Comparison of ENCODE assay signal across 13 cellular contexts in genomic region chr10:11149499-11149898, GRCh38.
DNase-seq lines count a peak whose midpoint lies in the region; ATAC-seq and TF ChIP-seq lines count a peak whose summit lies in the region.
"Had no signal": no experiment of that assay in that cellular context is flagged by ENCODE, and none has a peak within 500 bp of the region (broad histone marks: within the 10 kb centered on the region; RNA-seq: fewer than 3 reads in every experiment).

No MANE protein-coding gene starts in this region.

- no peaks in the 10 kb centered on the region for H3F3A ChIP-seq in GM23248 (ENCODE audit: insufficient read depth)

- in situ Hi-C loops in GM23248 (cut with MboI) = no loop called here
- in situ Hi-C loops in GM13976 (cut with MboI; ENCODE audit: low sequenced_read_pairs, unreplicated experiment) = no loop called here

- H3K36me3 ChIP-seq in GM23248 (ENCODE audit: low read depth) = no peaks in the 10 kb centered on the region
- H3K36me3 ChIP-seq: adrenal gland had no signal

- WGBS in GM23248 (ENCODE audit: low coverage in 1 of 2, low lambda C conversion rate in 2 of 2, missing lambda C conversion rate in 2 of 2), 2 experiments = 40 to 47% methylated on average over 12 of the region's 12 CpGs

- no peaks in the 10 kb centered on the region for H3K27me3 Mint-ChIP-seq in activated CD4-positive, alpha-beta T cell treated with anti-CD3 and anti-CD28 coated beads for 36 hours
- H3K27me3 Mint-ChIP-seq in central memory CD8-positive, alpha-beta T cell = no peaks in the 10 kb centered on the region
- H3K27me3 Mint-ChIP-seq in stimulated activated naive B cell treated with anti-CD40 and anti-IgM and Interleukin-4, amounts not matched to agents 10 μg/mL and 1 μg/mL and 100 μg/mL, for 72 hours = no peaks in the 10 kb centered on the region

- H3K4me3 ChIP-seq in GM23248 = no peak overlapping the region
- H3K4me3 ChIP-seq: adrenal gland, testis had no signal

- H3K9me2 ChIP-seq in GM23248 (ENCODE audit: insufficient read depth) = no peaks in the 10 kb centered on the region

- H3K27ac ChIP-seq in GM23248 = no peak overlapping the region
- H3K27ac ChIP-seq: adrenal gland, testis had no signal

- H3K9me3 Mint-ChIP-seq in activated CD4-positive, alpha-beta T cell treated with anti-CD3 and anti-CD28 coated beads for 36 hours (ENCODE audit: low read depth) = no peaks in the 10 kb centered on the region
- H3K9me3 Mint-ChIP-seq in central memory CD8-positive, alpha-beta T cell = no peaks in the 10 kb centered on the region
- H3K9me3 Mint-ChIP-seq in stimulated activated naive B cell treated with anti-CD40 and anti-IgM and Interleukin-4, amounts not matched to agents 10 μg/mL and 1 μg/mL and 100 μg/mL, for 72 hours = no peaks in the 10 kb centered on the region
- H3K9me3 Mint-ChIP-seq: endodermal cell, nephron progenitor cell had no signal

- H3K4me1 Mint-ChIP-seq in activated CD4-positive, alpha-beta T cell treated with anti-CD3 and anti-CD28 coated beads for 36 hours = peaks cover 96% of the 10 kb centered on the region
- peaks cover 93% of the 10 kb centered on the region for H3K4me1 Mint-ChIP-seq in central memory CD8-positive, alpha-beta T cell
- H3K4me1 Mint-ChIP-seq in stimulated activated naive B cell treated with anti-CD40 and anti-IgM and Interleukin-4, amounts not matched to agents 10 μg/mL and 1 μg/mL and 100 μg/mL, for 72 hours = peaks cover 53 to 91% of the 10 kb centered on the region in 2 donors

- no peaks in the 10 kb centered on the region for H3K27me3 ChIP-seq in GM23248 (replicated peaks; ENCODE audit: insufficient read depth)
- H3K27me3 ChIP-seq: adrenal gland, testis had no signal

- intact Hi-C loops in activated CD4-positive, alpha-beta T cell treated with anti-CD3 and anti-CD28 coated beads for 36 hours (cut with DNase I, micrococcal nuclease) = loop anchor here in 1 of 2 experiments (5.0 kb wide), 1 partner anchor 132 kb away; the partner anchor contains the start of gene CELF2

- no peaks in the 10 kb centered on the region for H3K9me3 ChIP-seq in GM23248 (ENCODE audit: low read depth)
- H3K9me3 ChIP-seq: adrenal gland, testis had no signal

- H3K79me2 ChIP-seq in GM23248 (ENCODE audit: insufficient read depth) = no peaks in the 10 kb centered on the region

- ATAC-seq in activated CD4-positive, alpha-beta T cell treated with anti-CD3 and anti-CD28 coated beads for 36 hours = peak; percentile 43
- ATAC-seq in central memory CD8-positive, alpha-beta T cell (replicated peaks; ENCODE audit: extremely low read depth, poor library complexity, severe bottlenecking) = peak; percentile 63
- peak in 1 of 2 donors; percentile 18 for ATAC-seq in stimulated activated naive B cell treated with anti-CD40 and anti-IgM and Interleukin-4, amounts not matched to agents 10 μg/mL and 1 μg/mL and 100 μg/mL, for 72 hours (replicated peaks)
- no peak for ATAC-seq in GM18502 (IDR thresholded peaks at IDR 0.05; ENCODE audit: poor library complexity, unreplicated experiment)

- H3K27ac Mint-ChIP-seq in activated CD4-positive, alpha-beta T cell treated with anti-CD3 and anti-CD28 coated beads for 36 hours = peak overlapping the region; percentile 96
- peak overlapping the region; percentile 93 for H3K27ac Mint-ChIP-seq in central memory CD8-positive, alpha-beta T cell (ENCODE audit: low read depth)
- peak overlapping the region; percentile 68 for H3K27ac Mint-ChIP-seq in stimulated activated naive B cell treated with anti-CD40 and anti-IgM and Interleukin-4, amounts not matched to agents 10 μg/mL and 1 μg/mL and 100 μg/mL, for 72 hours
- H3K27ac Mint-ChIP-seq: nephron progenitor cell had no signal

- POLR2A ChIA-PET in activated CD4-positive, alpha-beta T cell treated with anti-CD3 and anti-CD28 coated beads for 36 hours (lab: Charles Lee) = interaction anchor here (0.5 to 2.9 kb wide), 11 partner anchors 15 to 171 kb away, joined by 3 to 42 read pairs (median 4); no protein-coding TSS in a partner anchor

- peak; percentile 50 for DNase-seq in activated CD4-positive, alpha-beta T cell treated with anti-CD3 and anti-CD28 coated beads for 36 hours
- DNase-seq in activated CD4-positive, alpha-beta T cell treated with anti-CD3 and anti-CD28 coated beads, Interleukin-2, amount 50 U/mL, for 48 hours = no peak
- DNase-seq in T-helper 1 cell = peak in 4 of 5 donors; percentile 21 to 67 (median 38)
- DNase-seq in central memory CD8-positive, alpha-beta T cell (ENCODE audit: low spot score in 2 of 2) = peak; percentile 36 to 54
- no peak for DNase-seq in stimulated activated naive B cell treated with anti-CD40 and anti-IgM and Interleukin-4, amounts not matched to agents 10 μg/mL and 1 μg/mL and 100 μg/mL, for 72 hours
- DNase-seq in GM23248 = no peak
- no peak for DNase-seq in GM13976 (ENCODE audit: low spot score)
- DNase-seq: EL, endodermal cell, nephron progenitor cell, testis had no signal

- H2AFZ ChIP-seq in GM23248 = no peak overlapping the region

- TF ChIP-seq CTCF in GM13976 (IDR thresholded peaks at IDR 0.05; ENCODE audit: borderline replicate concordance, control extremely low read depth, extremely low read depth, insufficient read depth, missing control alignments) = no peak

- peak overlapping the region; percentile 73 for H3K4me3 Mint-ChIP-seq in activated CD4-positive, alpha-beta T cell treated with anti-CD3 and anti-CD28 coated beads for 36 hours
- H3K4me3 Mint-ChIP-seq in central memory CD8-positive, alpha-beta T cell = peak overlapping the region; percentile 74
- peak overlapping the region; percentile 37 to 74 for H3K4me3 Mint-ChIP-seq in stimulated activated naive B cell treated with anti-CD40 and anti-IgM and Interleukin-4, amounts not matched to agents 10 μg/mL and 1 μg/mL and 100 μg/mL, for 72 hours
- H3K4me3 Mint-ChIP-seq: endodermal cell, nephron progenitor cell had no signal

- H3K4me2 ChIP-seq in GM23248 (ENCODE audit: unreplicated experiment) = no peak overlapping the region

- CTCF ChIA-PET in activated CD4-positive, alpha-beta T cell treated with anti-CD3 and anti-CD28 coated beads for 36 hours (lab: Charles Lee) = interaction anchor here (0.7 to 3.0 kb wide), 11 partner anchors 15 to 122 kb away, joined by 3 to 26 read pairs (median 3); no protein-coding TSS in a partner anchor

- no peaks in the 10 kb centered on the region for H4K20me1 ChIP-seq in GM23248 (ENCODE audit: insufficient read depth)

- no peaks in the 10 kb centered on the region for H3K4me1 ChIP-seq in GM23248 (ENCODE audit: insufficient read depth)
- H3K4me1 ChIP-seq: adrenal gland had no signal

- no peaks in the 10 kb centered on the region for H3K36me3 Mint-ChIP-seq in activated CD4-positive, alpha-beta T cell treated with anti-CD3 and anti-CD28 coated beads for 36 hours (ENCODE audit: low read depth)
- peaks cover 21% of the 10 kb centered on the region for H3K36me3 Mint-ChIP-seq in central memory CD8-positive, alpha-beta T cell (ENCODE audit: insufficient read depth)
- no peaks in the 10 kb centered on the region for H3K36me3 Mint-ChIP-seq in stimulated activated naive B cell treated with anti-CD40 and anti-IgM and Interleukin-4, amounts not matched to agents 10 μg/mL and 1 μg/mL and 100 μg/mL, for 72 hours

- H3K9ac ChIP-seq in GM23248 = no peak overlapping the region

Comparison
In these comparisons a context has a peak if more than half of its experiments do, and no peak if none do; other contexts are left out.
1. DNase-seq: peak in activated CD4-positive, alpha-beta T cell treated with anti-CD3 and anti-CD28 coated beads for 36 hours (single experiment), T-helper 1 cell (4 of 5) and central memory CD8-positive, alpha-beta T cell (2 of 2); none in activated CD4-positive, alpha-beta T cell treated with anti-CD3 and anti-CD28 coated beads, Interleukin-2, amount 50 U/mL, for 48 hours (0 of 2), stimulated activated naive B cell treated with anti-CD40 and anti-IgM and Interleukin-4, amounts not matched to agents 10 μg/mL and 1 μg/mL and 100 μg/mL, for 72 hours (single experiment), GM23248 (single experiment) and GM13976 (single experiment).
2. Peak in every context shown above with its lines, with median percentiles within 50 percentile points of each other: H3K27ac Mint-ChIP-seq and H3K4me3 Mint-ChIP-seq.